ENCODE assay signal across 8 cellular contexts in genomic region chr6:53547166-53547814, GRCh38. TPM values are rescaled to one million over a fixed set of nuclear protein-coding genes. Genes with fewer than 3 reads are reported as not detected.
DNase-seq lines count a peak whose midpoint lies in the region; ATAC-seq and TF ChIP-seq lines count a peak whose summit lies in the region.

No MANE protein-coding gene starts in this region.

- H3K9me3 Mint-ChIP-seq in endothelial cell (ENCODE audit: unreplicated experiment) = no peaks in the 10 kb centered on the region

- H3K27ac Mint-ChIP-seq in endothelial cell (ENCODE audit: unreplicated experiment) = no peak overlapping the region

- H3K36me3 ChIP-seq in NT2/D1 (ENCODE audit: insufficient read depth, insufficient read length, low read length) (no peaks in the 10 kb centered on the region), neuronal stem cell (replicated peaks in 1 of 2; ENCODE audit: control insufficient read depth in 2 of 2, insufficient read depth in 2 of 2, low read length in 2 of 2) (no peaks in the 10 kb centered on the region)

- H3K27ac ChIP-seq in neuronal stem cell (replicated peaks; ENCODE audit: low read length) = no peak overlapping the region

- no peak overlapping the region for H2BK12ac ChIP-seq in neuronal stem cell (ENCODE audit: low read length)

- H3K14ac ChIP-seq in neuronal stem cell (ENCODE audit: low read length) = no peak overlapping the region

- H4K91ac ChIP-seq in neuronal stem cell (ENCODE audit: low read depth, low read length, poor library complexity) = no peak overlapping the region

- H3K4me3 ChIP-seq in NT2/D1 (ENCODE audit: insufficient read length, low read depth) (peak overlapping the region; percentile 47), neuronal stem cell (ENCODE audit: low read length in 2 of 2) (peak overlapping the region; percentile 57 to 78)

- H2BK5ac ChIP-seq in neuronal stem cell (ENCODE audit: low read length) = no peak overlapping the region

- H3K4me1 ChIP-seq in NT2/D1 (ENCODE audit: insufficient read depth, insufficient read length) (peaks cover 2% of the 10 kb centered on the region), neuronal stem cell (ENCODE audit: control insufficient read depth in 2 of 2, insufficient read depth in 1 of 2, low read depth in 1 of 2, low read length in 2 of 2) (peaks cover 4 to 12% of the 10 kb centered on the region in 2 donors)

- peak overlapping the region; percentile 89 for H3K4me3 Mint-ChIP-seq in endothelial cell (ENCODE audit: unreplicated experiment)

- no peak overlapping the region for H3K18ac ChIP-seq in neuronal stem cell (ENCODE audit: low read length)

- H2BK120ac ChIP-seq in neuronal stem cell (ENCODE audit: low read depth, low read length) = no peak overlapping the region

- peak overlapping the region; percentile 69 for H3K4me2 ChIP-seq in neuronal stem cell (ENCODE audit: insufficient read depth, low read length, poor library complexity, severe bottlenecking)

- peak; percentile 4 for ATAC-seq in HG02798 (IDR thresholded peaks at IDR 0.05; ENCODE audit: poor library complexity, unreplicated experiment)

- H3K27me3 ChIP-seq in NT2/D1 (ENCODE audit: insufficient read depth, insufficient read length) (peaks cover 24% of the 10 kb centered on the region), neuronal stem cell (ENCODE audit: control insufficient read depth in 3 of 3, insufficient read depth in 3 of 3, low read depth in 1 of 3, low read length in 3 of 3) (peaks cover 0 to 25% (median 13%) of the 10 kb centered on the region in 3 experiments)

- no peak overlapping the region for H2BK15ac ChIP-seq in neuronal stem cell (ENCODE audit: low read length)

- H2AFZ ChIP-seq in neuronal stem cell (ENCODE audit: low read length) = peak overlapping the region; percentile 94

- H4K8ac ChIP-seq in neuronal stem cell (ENCODE audit: low read depth, low read length) = no peak overlapping the region

- no CpG with 5 or more reads among the region's 12 CpGs for WGBS in neuronal stem cell (ENCODE audit: extremely low coverage in 2 of 2, insufficient read length in 2 of 2, insufficient replicate concordance in 1 of 2), 2 donors

- H3K36me3 Mint-ChIP-seq in endothelial cell (ENCODE audit: low read depth, unreplicated experiment) = peaks cover 10% of the 10 kb centered on the region

- peaks cover 3% of the 10 kb centered on the region for H3K79me1 ChIP-seq in neuronal stem cell (ENCODE audit: low read depth, low read length)

- TF ChIP-seq CTCF in endothelial cell (IDR thresholded peaks at IDR 0.05; ENCODE audit: unreplicated experiment) = no peak

- peaks cover 29% of the 10 kb centered on the region for H3K4me1 Mint-ChIP-seq in endothelial cell (ENCODE audit: unreplicated experiment)

- H3K23ac ChIP-seq in neuronal stem cell (ENCODE audit: low read depth, low read length, poor library complexity) = no peak overlapping the region

- H2AK5ac ChIP-seq in neuronal stem cell (ENCODE audit: low read depth, low read length) = no peak overlapping the region

- H3K9ac ChIP-seq in NT2/D1 (ENCODE audit: insufficient read length, low read depth) = peak overlapping the region; percentile 70
- H3K9ac ChIP-seq in neuronal stem cell (ENCODE audit: low read depth, low read length, poor library complexity) = no peak overlapping the region

- DNase-seq in DMS 273 treated with DMSO at 0.1 percent for 48 hours (lab: John Stamatoyannopoulos, UW) (peak; percentile 48), DMS 273 (lab: John Stamatoyannopoulos, UW; ENCODE audit: unreplicated experiment) (no peak), NT2/D1 (ENCODE audit: low read depth, low spot score) (no peak), endothelial cell (ENCODE audit: low spot score) (no peak), neuronal stem cell (ENCODE audit: low spot score) (no peak), NCI-H1694 treated with DMSO at 0.1 percent for 48 hours (lab: John Stamatoyannopoulos, UW) (no peak), Ammon's horn (ENCODE audit: low spot score) (no peak)

- H3K9me3 ChIP-seq in NT2/D1 (ENCODE audit: insufficient read depth, low read length) (peaks cover 12% of the 10 kb centered on the region; the same call in 1 of the 2 replicates), neuronal stem cell (replicated peaks in 1 of 2; ENCODE audit: control insufficient read depth in 2 of 2, insufficient read depth in 1 of 2, low read depth in 1 of 2, low read length in 2 of 2) (peaks cover 0 to 7% of the 10 kb centered on the region in 2 donors)

- no peak overlapping the region for H3K4ac ChIP-seq in neuronal stem cell (ENCODE audit: low read length)

- H3K27me3 Mint-ChIP-seq in endothelial cell (ENCODE audit: unreplicated experiment) = no peaks in the 10 kb centered on the region

RNA-seq across cellular contexts. Expression of gene GCLC, which starts 2.4 kb away (rescaled TPM):
- 28.7 TPM for total RNA-seq in endothelial cell (ENCODE audit: unreplicated experiment)
- 19.5 TPM for polyA plus RNA-seq in neuronal stem cell (2013, experiment 1 of 2)
- polyA plus RNA-seq in neuronal stem cell (2013, experiment 2 of 2) = 18.5 TPM
